In the genomic region with DNA sequence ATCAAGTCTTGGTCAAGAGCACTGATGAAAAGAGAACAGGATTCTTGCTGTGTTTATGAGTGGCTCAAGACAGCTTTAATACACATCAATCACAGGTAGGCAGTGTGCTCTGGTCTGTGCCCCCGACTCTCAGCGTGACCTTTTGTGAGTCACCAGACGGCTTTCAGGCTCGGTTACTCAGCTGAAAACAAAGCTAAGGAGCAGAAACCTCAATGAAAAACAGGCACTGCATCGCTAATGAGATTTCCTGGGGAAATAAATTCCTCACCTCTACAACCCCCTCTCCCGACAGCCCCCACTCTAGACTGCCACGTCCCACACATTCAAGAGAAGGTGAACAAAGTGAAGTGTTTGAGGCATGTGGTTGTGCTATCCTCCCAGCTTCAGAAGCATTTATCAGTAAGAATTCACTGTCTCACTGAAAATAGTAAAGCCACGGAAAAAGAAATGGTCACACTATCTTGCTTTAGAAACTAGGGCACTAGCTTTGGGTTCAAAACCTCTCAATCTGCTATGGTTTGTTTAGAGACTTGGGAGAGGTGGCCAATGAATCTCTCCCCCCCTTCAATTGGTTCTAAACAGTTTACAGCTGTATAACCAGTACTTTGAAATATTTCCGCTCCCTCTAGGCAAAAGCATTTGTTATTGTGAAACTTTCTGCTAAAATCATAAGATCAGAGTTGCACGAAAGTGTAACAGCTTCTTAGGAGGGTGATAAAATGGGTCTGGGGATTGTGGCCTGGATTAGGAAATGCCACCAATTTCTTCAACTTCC, we compare ENCODE assay signal across 11 cellular contexts.
DNase-seq lines count a peak whose midpoint lies in the region; ATAC-seq and TF ChIP-seq lines count a peak whose summit lies in the region.
"Had no signal": no experiment of that assay in that cellular context is flagged by ENCODE, and none has a peak within 500 bp of the region (broad histone marks: within the 10 kb centered on the region; RNA-seq: fewer than 3 reads in every experiment).

No MANE protein-coding gene starts in this region.

- no peaks in the 10 kb centered on the region for H4K20me1 ChIP-seq in H9 (ENCODE audit: control insufficient read depth, insufficient read depth, insufficient read length)

- H3K9ac ChIP-seq in H9 (ENCODE audit: extremely low read depth, insufficient read length, low read length) = no peak overlapping the region
- no peak overlapping the region for H3K9ac ChIP-seq in NT2/D1 (ENCODE audit: insufficient read length, low read depth)

- H3K18ac ChIP-seq in H9 (ENCODE audit: insufficient read length, low read depth, low read length) = no peak overlapping the region

- no peak overlapping the region for H2BK5ac ChIP-seq in H9 (ENCODE audit: insufficient read length, low read length)

- no peaks in the 10 kb centered on the region for H3K9me3 Mint-ChIP-seq in H9
- H3K9me3 Mint-ChIP-seq: effector memory CD8-positive, alpha-beta T cell had no signal

- no peak overlapping the region for H2BK12ac ChIP-seq in H9 (ENCODE audit: insufficient read length, low read depth, low read length)

- H4K5ac ChIP-seq in H9 (ENCODE audit: insufficient read length, low read depth, low read length) = no peak overlapping the region

- intact Hi-C loops in posterior vena cava (cut with DNase I) = no loop called here

- no CpG with 5 or more reads among the region's 10 CpGs for WGBS in H9 (ENCODE audit: extremely low coverage, insufficient read length, low lambda C conversion rate)

- no peak overlapping the region for H3K4me2 ChIP-seq in H9 (ENCODE audit: insufficient read depth, insufficient read length, low read length)

- H3K23me2 ChIP-seq in H9 (ENCODE audit: insufficient read length, low read depth, low read length, poor library complexity, severe bottlenecking) = no peaks in the 10 kb centered on the region

- DNase-seq in H9 (peak; percentile 75), NT2/D1 (ENCODE audit: low read depth, low spot score) (peak; percentile 76), fibroblast of the aortic adventitia (ENCODE audit: low read depth) (peak; percentile 19), retina (peak; percentile 53), T-helper 9 cell (no peak), NCI-H2196 treated with DMSO at 0.1 percent for 48 hours (lab: John Stamatoyannopoulos, UW; ENCODE audit: unreplicated experiment) (no peak), posterior vena cava (ENCODE audit: low spot score) (no peak)
- DNase-seq: effector memory CD8-positive, alpha-beta T cell; sigmoid colon; testis had no signal

- H3K36me3 ChIP-seq in NT2/D1 (ENCODE audit: insufficient read depth, insufficient read length, low read length) = no peaks in the 10 kb centered on the region
- H3K36me3 ChIP-seq: sigmoid colon had no signal

- H3K4me1 ChIP-seq in H9 (ENCODE audit: insufficient read depth, low read length) (no peaks in the 10 kb centered on the region; the same call in none of the 2 replicates), NT2/D1 (ENCODE audit: insufficient read depth, insufficient read length) (peaks cover 3% of the 10 kb centered on the region)
- H3K4me1 ChIP-seq: sigmoid colon, testis had no signal

- TF ChIP-seq CTCF in H9 (conservative IDR thresholded peaks at IDR 0.05) = no peak
- no peak for TF ChIP-seq CTCF in fibroblast of the aortic adventitia (IDR thresholded peaks at IDR 0.05; ENCODE audit: insufficient read depth, low read length)

- H3K56ac ChIP-seq in H9 (ENCODE audit: insufficient read length, low read depth, low read length) = no peak overlapping the region

- H3K4me1 Mint-ChIP-seq in H9 = peaks cover 44 to 47% of the 10 kb centered on the region in 2 experiments

- no peaks in the 10 kb centered on the region for H3K9me3 ChIP-seq in H9 (ENCODE audit: control insufficient read depth, low read depth, low read length)
- H3K9me3 ChIP-seq in NT2/D1 (ENCODE audit: insufficient read depth, low read length) = peaks cover 12% of the 10 kb centered on the region
- H3K9me3 ChIP-seq: sigmoid colon, testis had no signal

- H4K91ac ChIP-seq in H9 (ENCODE audit: insufficient read length, low read depth, low read length) = no peak overlapping the region

- no peak overlapping the region for H2AFZ ChIP-seq in H9 (ENCODE audit: low read length)

- peak overlapping the region; percentile 24; the same call in 1 of the 2 replicates for H3K14ac ChIP-seq in H9 (ENCODE audit: insufficient read depth, low read length)

- H2BK120ac ChIP-seq in H9 (ENCODE audit: low read depth, low read length, poor library complexity, severe bottlenecking) = no peak overlapping the region

- no peak overlapping the region for H2BK15ac ChIP-seq in H9 (ENCODE audit: low read depth, low read length)

- no peak overlapping the region for H2AK5ac ChIP-seq in H9 (ENCODE audit: insufficient read length, low read length)

- H3K27me3 Mint-ChIP-seq in H9 (ENCODE audit: low read depth) = no peaks in the 10 kb centered on the region
- H3K27me3 Mint-ChIP-seq: effector memory CD8-positive, alpha-beta T cell had no signal

- peak overlapping the region in 2 of 3 experiments; percentile 57 to 94; a peak in 4 of 7 replicates for H3K27ac Mint-ChIP-seq in H9
- H3K27ac Mint-ChIP-seq: effector memory CD8-positive, alpha-beta T cell had no signal

- H3K4me3 ChIP-seq in NT2/D1 (ENCODE audit: insufficient read length, low read depth) = no peak overlapping the region
- H3K4me3 ChIP-seq in fibroblast of the aortic adventitia (ENCODE audit: low read depth, low read length) = no peak overlapping the region
- H3K4me3 ChIP-seq: sigmoid colon, testis had no signal

- H2BK20ac ChIP-seq in H9 (ENCODE audit: low read depth, low read length, poor library complexity, severe bottlenecking) = no peak overlapping the region

- H3K36me3 Mint-ChIP-seq in H9 (ENCODE audit: insufficient read depth in 1 of 3, low read depth in 3 of 3) = no peaks in the 10 kb centered on the region

- H3K79me1 ChIP-seq in H9 (ENCODE audit: insufficient read depth, low read depth, low read length, poor library complexity, severe bottlenecking) = no peaks in the 10 kb centered on the region

- no peak for ATAC-seq in GM18870 (IDR thresholded peaks at IDR 0.05; ENCODE audit: unreplicated experiment)
- ATAC-seq: effector memory CD8-positive, alpha-beta T cell had no signal

- peak overlapping the region; percentile 51 for H3K27ac ChIP-seq in H9 (ENCODE audit: insufficient read length, low read depth, low read length)
- H3K27ac ChIP-seq: sigmoid colon, testis had no signal

- no peak overlapping the region for H4K8ac ChIP-seq in H9 (replicated peaks; ENCODE audit: insufficient read length, low read depth, low read length)

- no peak overlapping the region; the same call in 1 of the 2 replicates for H3K4ac ChIP-seq in H9 (ENCODE audit: low read depth, low read length)

- H3K23ac ChIP-seq in H9 (ENCODE audit: insufficient read length, low read depth, low read length) = no peak overlapping the region

- no peak overlapping the region for H3T11ph ChIP-seq in H9 (ENCODE audit: low read length)

- no peaks in the 10 kb centered on the region for H3K27me3 ChIP-seq in H9 (ENCODE audit: insufficient read depth, low read length)
- no peaks in the 10 kb centered on the region for H3K27me3 ChIP-seq in NT2/D1 (ENCODE audit: insufficient read depth, insufficient read length)
- H3K27me3 ChIP-seq: sigmoid colon, testis had no signal

- no peak overlapping the region; a peak in 1 of 5 replicates for H3K4me3 Mint-ChIP-seq in H9
- H3K4me3 Mint-ChIP-seq: effector memory CD8-positive, alpha-beta T cell had no signal

- no peaks in the 10 kb centered on the region for H3K79me2 ChIP-seq in H9 (ENCODE audit: insufficient read depth, low read length)

Comparison
In these comparisons a context has a peak if more than half of its experiments do, and no peak if none do; other contexts are left out.
1. DNase-seq: peak in H9 (single experiment), NT2/D1 (single experiment), fibroblast of the aortic adventitia (single experiment) and retina (single experiment); none in T-helper 9 cell (single experiment), NCI-H2196 treated with DMSO at 0.1 percent for 48 hours (single experiment) and posterior vena cava (single experiment).